In the genomic region with DNA sequence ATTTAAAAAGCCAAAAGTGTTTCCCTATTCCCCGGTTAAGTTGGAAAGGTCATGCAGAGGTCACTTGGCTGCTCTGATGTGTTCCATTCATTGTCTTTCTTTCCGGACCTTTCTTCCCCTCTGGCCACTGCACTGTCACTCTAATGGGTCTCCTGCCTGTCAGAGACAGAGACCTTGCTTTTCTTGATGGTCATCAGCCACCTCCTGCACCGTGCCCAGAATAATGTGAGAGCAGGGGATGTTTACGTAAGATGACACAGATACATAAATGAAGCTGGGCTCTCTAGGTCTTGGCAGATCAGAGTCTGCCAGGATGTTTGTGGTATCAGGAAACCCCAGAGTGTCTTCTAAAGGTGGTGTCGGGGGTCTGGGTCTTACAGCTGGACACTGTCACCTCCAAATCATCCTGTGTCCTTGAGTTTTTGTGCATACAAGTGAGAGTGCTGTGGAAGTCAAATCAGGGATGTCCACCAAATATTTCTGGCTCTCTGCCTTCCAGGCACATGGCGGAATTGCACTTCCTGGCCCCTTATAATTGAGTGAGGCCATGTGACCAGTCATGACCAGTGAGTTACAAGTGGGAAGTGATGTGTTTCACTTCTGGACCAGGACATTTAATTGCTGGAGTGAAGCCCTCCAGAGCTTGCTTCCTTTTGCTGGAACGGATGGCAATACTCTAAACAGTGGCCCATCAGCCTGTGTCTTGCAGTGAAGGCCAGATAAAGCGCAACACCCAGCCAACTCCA, we compare ENCODE assay signal across 17 cellular contexts.
"Had no signal": no experiment of that assay in that cellular context is flagged by ENCODE, and none has a peak within 500 bp of the region (broad histone marks: within the 10 kb centered on the region; RNA-seq: fewer than 3 reads in every experiment).

No MANE protein-coding gene starts in this region.

- H3K27ac ChIP-seq: coronary artery, heart left ventricle, right lobe of liver, skin epidermis, tibial nerve had no signal

- DNase-seq: activated CD4-positive, alpha-beta memory T cell treated with anti-CD3 and anti-CD28 coated beads for 36 hours; activated CD4-positive, alpha-beta T cell treated with anti-CD3 and anti-CD28 coated beads for 48 hours; activated naive CD4-positive, alpha-beta T cell treated with Interleukin-2 at 50 U/mL for 16 hours; activated naive CD8-positive, alpha-beta T cell treated with anti-CD3 and anti-CD28 coated beads for 36 hours; activated T-cell treated with anti-CD3 and anti-CD28 coated beads, Interleukin-2, amount 50 U/mL, for 48 hours; endodermal cell; heart left ventricle; left colon; occipital lobe; right lobe of liver; stimulated activated CD4-positive, alpha-beta T cell treated with anti-CD3 and anti-CD28 coated beads, Interleukin-2, amount 100 ng/mL, for 24 hours; stimulated activated naive CD8-positive, alpha-beta T cell treated with anti-CD3 and anti-CD28 coated beads, Interleukin-15, amount 100 ng/mL, for 72 hours had no signal

- H3K9me3 ChIP-seq: breast epithelium, heart left ventricle, right lobe of liver, tibial nerve had no signal

- H3K27me3 ChIP-seq: right lobe of liver, tibial nerve had no signal

- H3K4me1 ChIP-seq: breast epithelium, right lobe of liver, tibial nerve had no signal

- ATAC-seq: heart left ventricle; right lobe of liver; stimulated activated effector memory CD8-positive, alpha-beta T cell treated with anti-CD3 and anti-CD28 coated beads, Interleukin-12 subunit alpha, Interleukin-12 subunit beta, amount 100 ng/mL, for 72 hours; stimulated activated naive CD8-positive, alpha-beta T cell treated with anti-CD3 and anti-CD28 coated beads, Interleukin-15, amount 100 ng/mL, for 72 hours had no signal

- H3K36me3 ChIP-seq: breast epithelium, heart left ventricle, right lobe of liver, tibial nerve had no signal

- H3K4me3 ChIP-seq: breast epithelium, coronary artery, heart left ventricle, right lobe of liver, skin epidermis, tibial nerve had no signal
